9 cellular contexts compared by ENCODE assay signal in genomic region chr16:66517586-66518263, GRCh38. TPM values are rescaled to one million over a fixed set of nuclear protein-coding genes. Genes with fewer than 3 reads are reported as not detected.
DNase-seq lines count a peak whose midpoint lies in the region; ATAC-seq and TF ChIP-seq lines count a peak whose summit lies in the region.
"Had no signal": no experiment of that assay in that cellular context is flagged by ENCODE, and none has a peak within 500 bp of the region (broad histone marks: within the 10 kb centered on the region; RNA-seq: fewer than 3 reads in every experiment).

No MANE protein-coding gene starts in this region.

- peak overlapping the region; percentile 84 to 99 (median 96) for H3K27ac ChIP-seq in spleen

- H3K27me3 Mint-ChIP-seq in HFFc6 (ENCODE audit: insufficient read depth): no peaks in the 10 kb centered on the region; the same call in 1 of the 2 replicates
- H3K27me3 Mint-ChIP-seq in activated CD4-positive, alpha-beta memory T cell treated with anti-CD3 and anti-CD28 coated beads, Interleukin-2, amount 10 ng/mL, durations not matched to agents 7 days and 5 days: no peaks in the 10 kb centered on the region
- peaks cover 6 to 15% (median 6%) of the 10 kb centered on the region in 3 donors for H3K27me3 Mint-ChIP-seq in immature natural killer cell (ENCODE audit: low read depth in 3 of 3)

- H3K36me3 ChIP-seq in spleen: peaks cover 0 to 3% (median 0%) of the 10 kb centered on the region in 6 donors

- H3K4me3 Mint-ChIP-seq in HFFc6: peak overlapping the region; percentile 72; the same call in 1 of the 2 replicates
- H3K4me3 Mint-ChIP-seq in activated CD4-positive, alpha-beta memory T cell treated with anti-CD3 and anti-CD28 coated beads, Interleukin-2, amount 10 ng/mL, durations not matched to agents 7 days and 5 days: peak overlapping the region; percentile 81
- H3K4me3 Mint-ChIP-seq in immature natural killer cell: peak overlapping the region; percentile 80 to 92 (median 86)

- no peaks in the 10 kb centered on the region for H3K27me3 ChIP-seq in spleen (replicated peaks in 1 of 7)

- peaks cover 21% of the 10 kb centered on the region for H3K36me3 Mint-ChIP-seq in HFFc6 (ENCODE audit: low read depth)
- peaks cover 19% of the 10 kb centered on the region for H3K36me3 Mint-ChIP-seq in activated CD4-positive, alpha-beta memory T cell treated with anti-CD3 and anti-CD28 coated beads, Interleukin-2, amount 10 ng/mL, durations not matched to agents 7 days and 5 days (ENCODE audit: low read depth)
- H3K36me3 Mint-ChIP-seq in immature natural killer cell: peaks cover 0 to 4% (median 4%) of the 10 kb centered on the region in 3 donors

- peak overlapping the region; percentile 99 for H3K27ac Mint-ChIP-seq in HFFc6
- peak overlapping the region; percentile 97 for H3K27ac Mint-ChIP-seq in activated CD4-positive, alpha-beta memory T cell treated with anti-CD3 and anti-CD28 coated beads, Interleukin-2, amount 10 ng/mL, durations not matched to agents 7 days and 5 days
- H3K27ac Mint-ChIP-seq in immature natural killer cell: peak overlapping the region; percentile 99 to 100 (median 100)

- CTCF ChIA-PET in activated CD4-positive, alpha-beta memory T cell treated with anti-CD3 and anti-CD28 coated beads, Interleukin-2, amount 10 ng/mL, durations not matched to agents 7 days and 5 days (lab: Charles Lee): interaction anchor here (0.9 to 1.9 kb wide), 4 partner anchors 34 to 91 kb away, joined by 3 to 6 read pairs (median 4); partner anchors contain the start of gene CKLF

- peak overlapping the region in 5 of 8 donors; percentile 20 to 64 (median 23) for H3K4me3 ChIP-seq in spleen

- POLR2A ChIA-PET in activated CD4-positive, alpha-beta memory T cell treated with anti-CD3 and anti-CD28 coated beads, Interleukin-2, amount 10 ng/mL, durations not matched to agents 7 days and 5 days (lab: Charles Lee): interaction anchor here (0.6 to 3.0 kb wide), 8 partner anchors 8 to 164 kb away, joined by 3 to 40 read pairs (median 3); partner anchors contain the start of genes CKLF and CMTM3

- WGBS in spleen, 5 donors: 67 to 72% (median 70%) methylated on average over 8 of the region's 8 CpGs

- DNase-seq in HFFc6 (no peak), immature natural killer cell (no peak), spleen (no peak), NOMO-1 treated with dmso at 0.1 percent for 144 hours (lab: John Stamatoyannopoulos, UW; ENCODE audit: unreplicated experiment) (no peak)
- DNase-seq in activated CD4-positive, alpha-beta memory T cell treated with anti-CD3 and anti-CD28 coated beads, Interleukin-2, amount 10 ng/mL, durations not matched to agents 7 days and 5 days: no peak
- no peak for DNase-seq in effector CD8-positive, alpha-beta T cell (lab: John Stamatoyannopoulos, UW)
- DNase-seq: NCI-H1105 had no signal

- TF ChIP-seq CTCF in HFFc6 (IDR thresholded peaks at IDR 0.05) (no peak), spleen (IDR thresholded peaks at IDR 0.05 in 8 of 11, conservative IDR thresholded peaks at IDR 0.05 in 3 of 11) (no peak)

- H3K9me3 ChIP-seq in spleen: no peaks in the 10 kb centered on the region

- TF ChIP-seq POLR2A in spleen (IDR thresholded peaks at IDR 0.05): no peak

- peaks cover 74 to 98% (median 86%) of the 10 kb centered on the region in 6 donors for H3K4me1 ChIP-seq in spleen

- H3K4me1 Mint-ChIP-seq in HFFc6 (ENCODE audit: low read depth) (peaks cover 63% of the 10 kb centered on the region), immature natural killer cell (peaks cover 76 to 77% of the 10 kb centered on the region in 2 donors)
- H3K4me1 Mint-ChIP-seq in activated CD4-positive, alpha-beta memory T cell treated with anti-CD3 and anti-CD28 coated beads, Interleukin-2, amount 10 ng/mL, durations not matched to agents 7 days and 5 days: peaks cover 79% of the 10 kb centered on the region

- intact Hi-C loops in spleen (cut with DNase I; ENCODE audit: low total_unique reads): no loop called here

- no peak for ATAC-seq in GM18511 (IDR thresholded peaks at IDR 0.05; ENCODE audit: unreplicated experiment)
- no peak for ATAC-seq in GM18498 (IDR thresholded peaks at IDR 0.05; ENCODE audit: unreplicated experiment)

- H3K9me3 Mint-ChIP-seq in HFFc6 (no peaks in the 10 kb centered on the region), immature natural killer cell (no peaks in the 10 kb centered on the region)
- no peaks in the 10 kb centered on the region for H3K9me3 Mint-ChIP-seq in activated CD4-positive, alpha-beta memory T cell treated with anti-CD3 and anti-CD28 coated beads, Interleukin-2, amount 10 ng/mL, durations not matched to agents 7 days and 5 days

RNA-seq across cellular contexts. Expression of gene TK2, which starts 32.2 kb away (rescaled TPM):
- 10 to 100 TPM; 29.1 to 43.8 (median 32.6) TPM for total RNA-seq in HFFc6 (2021; fragmentation: NEBNext Ultra II Directional; extraction: Animal tissue kit (Norgen Biotek cat#: 25700))
- 10 to 100 TPM; 13.4 to 13.9 TPM for total RNA-seq in activated CD4-positive, alpha-beta memory T cell treated with anti-CD3 and anti-CD28 coated beads, Interleukin-2, amount 10 ng/mL, durations not matched to agents 7 days and 5 days
- polyA plus RNA-seq in immature natural killer cell (10 to 100 TPM in 1 of 3 donors, 1 to 10 TPM in 2; 8.2 to 19.9 (median 9.8) TPM), spleen (10 to 100 TPM in 1 of 3 donors, 1 to 10 TPM in 2; 8.3 to 19.8 (median 9.2) TPM)
- 10 to 100 TPM; 21.3 to 56.6 (median 40.1) TPM for total RNA-seq in spleen

RNA-seq across cellular contexts. Expression of gene CKLF, which starts 34.7 kb away (rescaled TPM):
- 10 to 100 TPM; 44.7 to 61.4 (median 56.8) TPM for total RNA-seq in HFFc6 (2021; fragmentation: NEBNext Ultra II Directional; extraction: Animal tissue kit (Norgen Biotek cat#: 25700))
- total RNA-seq in activated CD4-positive, alpha-beta memory T cell treated with anti-CD3 and anti-CD28 coated beads, Interleukin-2, amount 10 ng/mL, durations not matched to agents 7 days and 5 days: 100 to 1,000 TPM; 183 to 188 TPM
- polyA plus RNA-seq in immature natural killer cell (100 to 1,000 TPM; 226 to 318 (median 229) TPM), spleen (10 to 100 TPM; 61.9 to 76.2 (median 74.7) TPM)
- total RNA-seq in spleen: 100 to 1,000 TPM in 3 of 7 donors, 10 to 100 TPM in 4; 65.5 to 132 (median 76.8) TPM

RNA-seq across cellular contexts. Expression of gene CMTM1, which starts 48.5 kb away (rescaled TPM):
- 1 to 10 TPM; 4.2 to 5.5 (median 4.9) TPM for total RNA-seq in HFFc6 (2021; fragmentation: NEBNext Ultra II Directional; extraction: Animal tissue kit (Norgen Biotek cat#: 25700))
- 10 to 100 TPM; 16.6 to 17.8 TPM for total RNA-seq in activated CD4-positive, alpha-beta memory T cell treated with anti-CD3 and anti-CD28 coated beads, Interleukin-2, amount 10 ng/mL, durations not matched to agents 7 days and 5 days
- 1 to 10 TPM; 1.1 to 3.1 (median 2.2) TPM for polyA plus RNA-seq in immature natural killer cell
- 10 to 100 TPM in 4 of 7 donors, 1 to 10 TPM in 3; 1.4 to 19.0 (median 10.7) TPM for total RNA-seq in spleen
- polyA plus RNA-seq in spleen: 1 to 10 TPM in 1 of 3 donors, under 1 TPM in 2; 0.15 to 1.3 (median 0.33) TPM
